11 cellular contexts compared by ENCODE assay signal in the genomic region with DNA sequence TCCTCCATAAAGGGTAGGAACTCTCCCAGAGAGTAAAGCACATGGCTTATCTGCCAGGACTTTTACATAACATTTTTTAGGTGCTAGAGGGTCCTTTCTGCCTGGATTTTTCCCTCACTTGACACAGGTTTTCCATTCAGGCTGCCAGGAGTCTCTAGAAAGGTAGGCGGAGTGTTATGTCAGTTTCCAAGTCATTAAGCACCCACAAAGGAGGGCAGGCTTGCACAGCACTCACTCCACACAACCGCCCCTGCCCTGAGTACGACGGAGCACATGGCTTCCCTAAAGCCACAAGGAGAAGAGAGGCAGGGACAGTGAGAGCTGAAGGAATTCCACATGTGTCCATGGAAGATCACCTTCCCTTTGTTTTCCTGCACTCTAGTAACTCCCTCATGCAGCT. TPM values are rescaled to one million over a fixed set of nuclear protein-coding genes. Genes with fewer than 3 reads are reported as not detected.
DNase-seq lines count a peak whose midpoint lies in the region; ATAC-seq, FAIRE-seq and TF ChIP-seq lines count a peak whose summit lies in the region.
"Had no signal": no experiment of that assay in that cellular context is flagged by ENCODE, and none has a peak within 500 bp of the region (broad histone marks: within the 10 kb centered on the region; RNA-seq: fewer than 3 reads in every experiment).

No MANE protein-coding gene starts in this region.

- no peaks in the 10 kb centered on the region for H3K27me3 Mint-ChIP-seq in activated T-helper 1 cell treated with anti-CD3 and anti-CD28 coated beads, Interleukin-12 subunit alpha, Interleukin-12 subunit beta, Interleukin-2, Interleukin-4 antibody, amounts not matched to agents 30 ng/mL and 10 ng/mL and 1 ng/mL, durations not matched to agents 14 hours and 24 hours and 36 hours (ENCODE audit: insufficient read depth)

- H3K9me3 ChIP-seq in kidney (ENCODE audit: control insufficient read depth in 1 of 2, low read length in 2 of 2): no peaks in the 10 kb centered on the region

- intact Hi-C loops in activated T-helper 1 cell treated with anti-CD3 and anti-CD28 coated beads, Interleukin-12 subunit alpha, Interleukin-12 subunit beta, Interleukin-2, Interleukin-4 antibody, amounts not matched to agents 30 ng/mL and 10 ng/mL and 1 ng/mL, durations not matched to agents 14 hours and 24 hours and 36 hours (cut with micrococcal nuclease): no loop called here
- intact Hi-C loops in kidney (cut with DNase I): no loop called here

- no peaks in the 10 kb centered on the region for H3K36me3 ChIP-seq in kidney (ENCODE audit: control insufficient read depth in 1 of 2, insufficient read depth in 2 of 2, low read length in 2 of 2)

- no peaks in the 10 kb centered on the region for H3K9me3 Mint-ChIP-seq in activated T-helper 1 cell treated with anti-CD3 and anti-CD28 coated beads, Interleukin-12 subunit alpha, Interleukin-12 subunit beta, Interleukin-2, Interleukin-4 antibody, amounts not matched to agents 30 ng/mL and 10 ng/mL and 1 ng/mL, durations not matched to agents 14 hours and 24 hours and 36 hours

- H3K27ac ChIP-seq in kidney (ENCODE audit: low read depth in 2 of 2, low read length in 2 of 2): peak overlapping the region; percentile 10 to 71

- peaks cover 16% of the 10 kb centered on the region for H3K36me3 Mint-ChIP-seq in activated T-helper 1 cell treated with anti-CD3 and anti-CD28 coated beads, Interleukin-12 subunit alpha, Interleukin-12 subunit beta, Interleukin-2, Interleukin-4 antibody, amounts not matched to agents 30 ng/mL and 10 ng/mL and 1 ng/mL, durations not matched to agents 14 hours and 24 hours and 36 hours (ENCODE audit: low read depth)

- peak; percentile 36 for DNase-seq in NCI-H2196 (lab: John Stamatoyannopoulos, UW; ENCODE audit: unreplicated experiment)
- no peak for DNase-seq in NCI-H2196 treated with DMSO at 0.1 percent for 48 hours (lab: John Stamatoyannopoulos, UW; ENCODE audit: unreplicated experiment)
- no peak for DNase-seq in activated T-helper 1 cell treated with anti-CD3 and anti-CD28 coated beads, Interleukin-12 subunit alpha, Interleukin-12 subunit beta, Interleukin-2, Interleukin-4 antibody, amounts not matched to agents 30 ng/mL and 10 ng/mL and 1 ng/mL, durations not matched to agents 14 hours and 24 hours and 36 hours (ENCODE audit: low spot score)
- no peak for DNase-seq in kidney
- DNase-seq in stimulated activated naive CD8-positive, alpha-beta T cell treated with anti-CD3 and anti-CD28 coated beads, Interleukin-15, Interleukin-2, amounts not matched to agents 100 U/mL and 50 U/mL, for 24 hours: no peak
- no peak for DNase-seq in pons (ENCODE audit: low spot score)
- no peak for DNase-seq in HK-2 (ENCODE audit: unreplicated experiment)

- peaks cover 31 to 47% of the 10 kb centered on the region in 2 donors for H3K4me1 ChIP-seq in kidney (ENCODE audit: control insufficient read depth in 1 of 2, insufficient read depth in 1 of 2, low read depth in 1 of 2, low read length in 2 of 2)

- H3K4me3 Mint-ChIP-seq in activated T-helper 1 cell treated with anti-CD3 and anti-CD28 coated beads, Interleukin-12 subunit alpha, Interleukin-12 subunit beta, Interleukin-2, Interleukin-4 antibody, amounts not matched to agents 30 ng/mL and 10 ng/mL and 1 ng/mL, durations not matched to agents 14 hours and 24 hours and 36 hours: no peak overlapping the region

- peaks cover 66% of the 10 kb centered on the region for H3K4me1 Mint-ChIP-seq in activated T-helper 1 cell treated with anti-CD3 and anti-CD28 coated beads, Interleukin-12 subunit alpha, Interleukin-12 subunit beta, Interleukin-2, Interleukin-4 antibody, amounts not matched to agents 30 ng/mL and 10 ng/mL and 1 ng/mL, durations not matched to agents 14 hours and 24 hours and 36 hours (ENCODE audit: low read depth)

- no peak for TF ChIP-seq CTCF in kidney (IDR thresholded peaks at IDR 0.05; ENCODE audit: borderline replicate concordance, extremely low read depth, insufficient read depth)

- no peak overlapping the region for H3K4me3 ChIP-seq in kidney (ENCODE audit: low read length in 2 of 2)
- H3K4me3 ChIP-seq: K562 had no signal

- peak; percentile 40 for ATAC-seq in stimulated activated naive CD8-positive, alpha-beta T cell treated with anti-CD3 and anti-CD28 coated beads, Interleukin-15, Interleukin-2, amounts not matched to agents 100 U/mL and 50 U/mL, for 24 hours
- no peak for ATAC-seq in GM18520 (IDR thresholded peaks at IDR 0.05; ENCODE audit: unreplicated experiment)
- ATAC-seq: K562 had no signal

- FAIRE-seq in kidney (lab: Jason Lieb, UNC): no peak
- FAIRE-seq: A204.1, K562, TTC549 had no signal

- no peak overlapping the region for H3K9ac ChIP-seq in kidney (ENCODE audit: low read length in 2 of 2)

- peak overlapping the region; percentile 82 for H3K27ac Mint-ChIP-seq in activated T-helper 1 cell treated with anti-CD3 and anti-CD28 coated beads, Interleukin-12 subunit alpha, Interleukin-12 subunit beta, Interleukin-2, Interleukin-4 antibody, amounts not matched to agents 30 ng/mL and 10 ng/mL and 1 ng/mL, durations not matched to agents 14 hours and 24 hours and 36 hours

RNA-seq across cellular contexts. Expression of gene CAPZB, which starts 55.7 kb away (rescaled TPM):
- total RNA-seq in activated T-helper 1 cell treated with anti-CD3 and anti-CD28 coated beads, Interleukin-12 subunit alpha, Interleukin-12 subunit beta, Interleukin-2, Interleukin-4 antibody, amounts not matched to agents 30 ng/mL and 10 ng/mL and 1 ng/mL, durations not matched to agents 14 hours and 24 hours and 36 hours: 317 and 323 TPM in 2 replicates
- total RNA-seq in kidney: 265 TPM
- 253 TPM for polyA plus RNA-seq in kidney (ENCODE audit: insufficient read depth, low read depth, low replicate concordance)
